In the genomic region with DNA sequence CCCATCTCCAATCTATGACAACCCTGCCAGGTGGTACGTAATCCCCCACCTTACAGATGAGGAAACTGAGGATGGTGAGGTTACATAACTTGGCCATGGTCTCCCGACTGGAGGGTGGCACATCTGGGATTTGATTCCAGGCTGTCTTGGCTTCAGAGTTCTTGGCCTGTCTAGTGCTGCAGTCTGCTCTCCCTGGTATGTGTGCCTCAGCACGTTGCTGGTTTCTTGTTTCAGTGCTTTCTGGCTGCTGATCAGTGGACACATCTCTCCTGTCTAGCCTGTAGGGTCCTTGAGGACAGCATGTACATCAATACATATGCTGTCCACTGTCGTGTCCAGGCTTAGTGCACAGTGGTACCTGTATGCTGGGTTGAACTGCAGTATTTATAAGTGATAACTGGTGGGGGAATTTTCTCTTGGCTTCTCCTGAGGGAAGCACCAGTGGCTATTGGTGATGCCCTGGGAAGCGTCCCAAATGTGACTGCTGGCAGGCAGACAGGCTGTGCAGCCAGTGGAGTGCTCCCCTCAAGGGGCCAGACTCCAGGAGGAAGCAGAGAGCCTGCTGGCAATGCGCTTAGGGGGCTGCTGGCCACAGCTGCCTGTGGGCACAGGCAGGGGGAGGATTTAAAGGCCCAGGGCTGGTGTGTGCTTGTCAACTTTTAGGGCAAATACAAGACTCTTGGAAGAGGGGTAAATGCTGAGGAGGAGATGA, we compare ENCODE assay signal across 10 cellular contexts. TPM values are rescaled to one million over a fixed set of nuclear protein-coding genes. Genes with fewer than 3 reads are reported as not detected.
DNase-seq lines count a peak whose midpoint lies in the region; TF ChIP-seq lines count a peak whose summit lies in the region.
"Had no signal": no experiment of that assay in that cellular context is flagged by ENCODE, and none has a peak within 500 bp of the region (broad histone marks: within the 10 kb centered on the region; RNA-seq: fewer than 3 reads in every experiment).

No MANE protein-coding gene starts in this region.

- no peak overlapping the region for H3K27ac ChIP-seq in CD8-positive, alpha-beta memory T cell (ENCODE audit: low read depth, low read length)
- H3K27ac ChIP-seq in esophagus muscularis mucosa (replicated peaks in 1 of 4): peak overlapping the region; percentile 65 to 83 (median 70)
- peak overlapping the region; percentile 15 for H3K27ac ChIP-seq in trophoblast cell (ENCODE audit: low read depth, low read length)
- H3K27ac ChIP-seq: colonic mucosa had no signal

- no peak overlapping the region for H3K23ac ChIP-seq in trophoblast cell (ENCODE audit: low read length)

- H3K9me3 ChIP-seq in CD8-positive, alpha-beta memory T cell (ENCODE audit: low read length): no peaks in the 10 kb centered on the region
- H3K9me3 ChIP-seq in esophagus muscularis mucosa (no peaks in the 10 kb centered on the region), trophoblast cell (ENCODE audit: insufficient read depth, low read depth, low read length) (peaks cover 2% of the 10 kb centered on the region)
- H3K9me3 ChIP-seq: colonic mucosa had no signal

- no peak for TF ChIP-seq CTCF in esophagus muscularis mucosa (IDR thresholded peaks at IDR 0.05)

- intact Hi-C loops in esophagus muscularis mucosa (cut with DNase I): no loop called here

- no peak overlapping the region for H3K4me3 ChIP-seq in CD8-positive, alpha-beta memory T cell (ENCODE audit: low read length)
- H3K4me3 ChIP-seq in esophagus muscularis mucosa: no peak overlapping the region
- no peak overlapping the region for H3K4me3 ChIP-seq in trophoblast cell (ENCODE audit: low read depth, low read length)
- H3K4me3 ChIP-seq: colonic mucosa had no signal

- no peak overlapping the region for H3K4ac ChIP-seq in trophoblast cell (ENCODE audit: low read depth, low read length)

- H3K18ac ChIP-seq in trophoblast cell (ENCODE audit: low read length): no peak overlapping the region

- no peaks in the 10 kb centered on the region for H3K79me2 ChIP-seq in trophoblast cell (ENCODE audit: control insufficient read depth, insufficient read depth, low read length, poor library complexity)

- H3K4me1 Mint-ChIP-seq in CD8-positive, alpha-beta memory T cell: peaks cover 20 to 50% (median 29%) of the 10 kb centered on the region in 3 donors

- H3K14ac ChIP-seq in trophoblast cell (ENCODE audit: low read length): no peak overlapping the region

- H2AK5ac ChIP-seq in trophoblast cell (ENCODE audit: low read length): no peak overlapping the region

- H3K9ac ChIP-seq in trophoblast cell (ENCODE audit: low read length): no peak overlapping the region

- no peak for TF ChIP-seq EP300 in esophagus muscularis mucosa (IDR thresholded peaks at IDR 0.05)

- no peak overlapping the region for H2BK12ac ChIP-seq in trophoblast cell (ENCODE audit: low read length)

- H4K12ac ChIP-seq in trophoblast cell (ENCODE audit: low read depth, low read length): no peak overlapping the region

- POLR2A ChIA-PET in CD8-positive, alpha-beta memory T cell (lab: Charles Lee): no interaction called here

- H3K27me3 ChIP-seq in CD8-positive, alpha-beta memory T cell (ENCODE audit: insufficient read depth, low read length, poor library complexity, severe bottlenecking): no peaks in the 10 kb centered on the region
- H3K27me3 ChIP-seq in esophagus muscularis mucosa: no peaks in the 10 kb centered on the region
- H3K27me3 ChIP-seq in trophoblast cell (ENCODE audit: insufficient read depth, low read length): no peaks in the 10 kb centered on the region
- H3K27me3 ChIP-seq: colonic mucosa had no signal

- no peak overlapping the region for H3K4me3 Mint-ChIP-seq in CD8-positive, alpha-beta memory T cell

- peaks cover 5% of the 10 kb centered on the region for H3K4me1 ChIP-seq in CD8-positive, alpha-beta memory T cell (ENCODE audit: insufficient read depth, low read length)
- H3K4me1 ChIP-seq in esophagus muscularis mucosa: peaks cover 45 to 61% (median 53%) of the 10 kb centered on the region in 4 donors
- H3K4me1 ChIP-seq in trophoblast cell (ENCODE audit: control insufficient read depth in 1 of 2, insufficient read depth in 2 of 2, low read length in 2 of 2): peaks cover 9 to 23% of the 10 kb centered on the region in 2 experiments
- H3K4me1 ChIP-seq: colonic mucosa had no signal

- TF ChIP-seq POLR2A in esophagus muscularis mucosa (IDR thresholded peaks at IDR 0.05; ENCODE audit: low read depth): no peak
- no peak for TF ChIP-seq POLR2A in erythroblast (IDR thresholded peaks at IDR 0.05; ENCODE audit: low read length)

- H2BK5ac ChIP-seq in trophoblast cell (ENCODE audit: low read depth, low read length, poor library complexity): no peak overlapping the region

- H2BK120ac ChIP-seq in trophoblast cell (ENCODE audit: insufficient read depth, low read length, poor library complexity): no peak overlapping the region

- 62% methylated on average over 6 of the region's 6 CpGs for WGBS in esophagus muscularis mucosa
- no CpG with 5 or more reads among the region's 6 CpGs for WGBS in trophoblast cell (ENCODE audit: extremely low coverage, insufficient coverage, insufficient read length)

- H3K27ac Mint-ChIP-seq in CD8-positive, alpha-beta memory T cell: peak overlapping the region in 7 of 8 donors; percentile 15 to 88 (median 54)

- no peak overlapping the region for H4K8ac ChIP-seq in trophoblast cell (ENCODE audit: low read depth, low read length)

- DNase-seq in CD8-positive, alpha-beta memory T cell: no peak
- DNase-seq in NCI-H446 treated with DMSO at 0.1 percent for 48 hours (lab: John Stamatoyannopoulos, UW): peak; percentile 27
- DNase-seq in esophagus muscularis mucosa (ENCODE audit: extremely low spot score): no peak
- no peak for DNase-seq in trophoblast cell
- DNase-seq in NCI-H345 treated with DMSO at 0.1 percent for 48 hours (lab: John Stamatoyannopoulos, UW; ENCODE audit: unreplicated experiment): no peak
- DNase-seq in T-helper 9 cell: no peak
- no peak for DNase-seq in activated effector memory CD4-positive, alpha-beta T cell treated with Interleukin-2 at 50 U/mL for 16 hours
- DNase-seq in erythroblast (lab: John Stamatoyannopoulos, UW): no peak
- DNase-seq: colonic mucosa had no signal

- H3K79me1 ChIP-seq in trophoblast cell (ENCODE audit: low read length): no peaks in the 10 kb centered on the region

- H3K36me3 Mint-ChIP-seq in CD8-positive, alpha-beta memory T cell: peaks cover 0 to 62% (median 7%) of the 10 kb centered on the region in 3 donors

- no peak overlapping the region for H4K91ac ChIP-seq in trophoblast cell (ENCODE audit: low read depth, low read length)

- no peaks in the 10 kb centered on the region for H3K27me3 Mint-ChIP-seq in CD8-positive, alpha-beta memory T cell

- CTCF ChIA-PET in CD8-positive, alpha-beta memory T cell (lab: Charles Lee): no interaction called here

- H3K36me3 ChIP-seq in CD8-positive, alpha-beta memory T cell (ENCODE audit: insufficient read depth, low read length): no peaks in the 10 kb centered on the region
- H3K36me3 ChIP-seq in esophagus muscularis mucosa (peaks cover 0 to 39% (median 27%) of the 10 kb centered on the region in 4 donors), trophoblast cell (ENCODE audit: control insufficient read depth in 1 of 2, insufficient read depth in 2 of 2, low read length in 2 of 2) (peaks cover 4 to 13% of the 10 kb centered on the region in 2 experiments)
- H3K36me3 ChIP-seq: colonic mucosa had no signal

- no peak overlapping the region for H3K4me2 ChIP-seq in trophoblast cell (ENCODE audit: low read length)

- H3K9me3 Mint-ChIP-seq in CD8-positive, alpha-beta memory T cell: no peaks in the 10 kb centered on the region

- H2AFZ ChIP-seq in trophoblast cell (ENCODE audit: insufficient read depth, low read length, poor library complexity): no peak overlapping the region

RNA-seq across cellular contexts. Expression of a gene that starts 14.4 kb away (rescaled TPM):
- total RNA-seq in CD8-positive, alpha-beta memory T cell: 1 to 10 TPM; 4.1 to 4.9 TPM
- 1.5 TPM for polyA plus RNA-seq in CD8-positive, alpha-beta memory T cell
- total RNA-seq in esophagus muscularis mucosa: 1 to 10 TPM in 1 of 4 donors, under 1 TPM in 2, not detected in 1; 0.80 to 1.1 (median 0.99) TPM
- polyA plus RNA-seq in trophoblast cell (2013): 0.34 and 0.42 TPM in 2 replicates

RNA-seq across cellular contexts. Expression of a gene that starts 19.4 kb away (rescaled TPM):
- 100 to 1,000 TPM; 176 to 189 TPM for total RNA-seq in CD8-positive, alpha-beta memory T cell
- polyA plus RNA-seq in CD8-positive, alpha-beta memory T cell: 518 TPM
- total RNA-seq in esophagus muscularis mucosa: 10 to 100 TPM; 17.2 to 51.6 (median 36.1) TPM
- polyA plus RNA-seq in trophoblast cell (2013): 12.5 and 14.2 TPM in 2 replicates

RNA-seq across cellular contexts. Expression of a gene that starts 24.2 kb away (rescaled TPM):
- 10 to 100 TPM; 13.6 to 14.5 TPM for total RNA-seq in CD8-positive, alpha-beta memory T cell
- polyA plus RNA-seq in CD8-positive, alpha-beta memory T cell: 27.0 TPM
- total RNA-seq in esophagus muscularis mucosa: 10 to 100 TPM; 16.1 to 35.4 (median 26.4) TPM
- 17.9 and 25.2 TPM in 2 replicates for polyA plus RNA-seq in trophoblast cell (2013)

RNA-seq across cellular contexts. Expression of a gene that starts 26.6 kb away (rescaled TPM):
- 10 to 100 TPM; 12.7 to 12.8 TPM for total RNA-seq in CD8-positive, alpha-beta memory T cell
- 0.74 TPM for polyA plus RNA-seq in CD8-positive, alpha-beta memory T cell
- total RNA-seq in esophagus muscularis mucosa: 10 to 100 TPM; 13.9 to 43.1 (median 22.0) TPM
- polyA plus RNA-seq in trophoblast cell (2013): 21.7 and 21.9 TPM in 2 replicates

RNA-seq across cellular contexts. Expression of a gene that starts 32.6 kb away (rescaled TPM):
- under 1 TPM in 1 of 2 experiments, not detected in 1; 0.97 TPM for total RNA-seq in CD8-positive, alpha-beta memory T cell
- polyA plus RNA-seq in CD8-positive, alpha-beta memory T cell: 0.83 TPM
- 1 to 10 TPM in 1 of 4 donors, under 1 TPM in 1, not detected in 2; 0.99 to 1.7 TPM for total RNA-seq in esophagus muscularis mucosa
- polyA plus RNA-seq in trophoblast cell (2013): 3.8 and 4.2 TPM in 2 replicates
- total RNA-seq: lung microvascular endothelial cell had no signal
